15 cellular contexts compared by ENCODE assay signal in genomic region chr20:44034965-44035635, GRCh38.
A peak's percentile ranks its signal among the peaks of the same experiment; 100 is the strongest.
DNase-seq lines count a peak whose midpoint lies in the region; ATAC-seq and FAIRE-seq lines count a peak whose summit lies in the region.
"Had no signal": no experiment of that assay in that cellular context is flagged by ENCODE, and none has a peak within 500 bp of the region (broad histone marks: within the 10 kb centered on the region; RNA-seq: fewer than 3 reads in every experiment).

No MANE protein-coding gene starts in this region.

- H3K4me3 Mint-ChIP-seq in activated CD8-positive, alpha-beta memory T cell treated with anti-CD3 and anti-CD28 coated beads, Interleukin-2, amount 10 ng/mL, durations not matched to agents 7 days and 5 days, result no peak overlapping the region
- H3K4me3 Mint-ChIP-seq in natural killer cell treated with Interleukin-12 subunit alpha and Interleukin-12 subunit beta and Interleukin-15 and Interleukin-18, amount 100 ng/mL, for 72 hours, result no peak overlapping the region

- no peak for ATAC-seq in activated CD8-positive, alpha-beta memory T cell treated with anti-CD3 and anti-CD28 coated beads, Interleukin-2, amount 10 ng/mL, durations not matched to agents 7 days and 5 days
- no peak for ATAC-seq in stimulated activated naive CD8-positive, alpha-beta T cell treated with anti-CD3 and anti-CD28 coated beads, Interleukin-15, Interleukin-2, amounts not matched to agents 100 U/mL and 50 U/mL, for 24 hours
- ATAC-seq in natural killer cell treated with Interleukin-12 subunit alpha and Interleukin-12 subunit beta and Interleukin-15 and Interleukin-18, amount 100 ng/mL, for 72 hours, result no peak

- H3K4me1 Mint-ChIP-seq in activated CD8-positive, alpha-beta memory T cell treated with anti-CD3 and anti-CD28 coated beads, Interleukin-2, amount 10 ng/mL, durations not matched to agents 7 days and 5 days, result peaks cover 43% of the 10 kb centered on the region
- H3K4me1 Mint-ChIP-seq in natural killer cell treated with Interleukin-12 subunit alpha and Interleukin-12 subunit beta and Interleukin-15 and Interleukin-18, amount 100 ng/mL, for 72 hours (ENCODE audit: low read depth in 2 of 2), result peaks cover 17 to 36% of the 10 kb centered on the region in 2 donors

- DNase-seq in HTR-8/SVneo (ENCODE audit: insufficient read length, low spot score), result no peak
- DNase-seq in activated CD8-positive, alpha-beta memory T cell treated with anti-CD3 and anti-CD28 coated beads, Interleukin-2, amount 10 ng/mL, durations not matched to agents 7 days and 5 days, result peak; percentile 38
- peak; percentile 62 for DNase-seq in mesenteric fat pad (ENCODE audit: low spot score)
- peak; percentile 1 for DNase-seq in stimulated activated naive CD8-positive, alpha-beta T cell treated with anti-CD3 and anti-CD28 coated beads, Interleukin-15, Interleukin-2, amounts not matched to agents 100 U/mL and 50 U/mL, for 24 hours
- no peak for DNase-seq in NCI-H526 treated with DMSO at 0.1 percent for 48 hours (lab: John Stamatoyannopoulos, UW)
- no peak for DNase-seq in natural killer cell treated with Interleukin-12 subunit alpha and Interleukin-12 subunit beta and Interleukin-15 and Interleukin-18, amount 100 ng/mL, for 72 hours (ENCODE audit: low spot score)
- no peak for DNase-seq in activated CD4-positive, alpha-beta T cell treated with anti-CD3 and anti-CD28 coated beads for 48 hours
- DNase-seq: BE2C; CD4-positive, alpha-beta memory T cell; GF-D8; HCEC 1CT; IMR-90; NCI-H1436; NCI-H2029 treated with DMSO at 0.1 percent for 48 hours; NCI-H510A had no signal

- peak; percentile 87 for FAIRE-seq in HTR-8/SVneo (lab: Jason Lieb, UNC)

- no peaks in the 10 kb centered on the region for H3K9me3 Mint-ChIP-seq in activated CD8-positive, alpha-beta memory T cell treated with anti-CD3 and anti-CD28 coated beads, Interleukin-2, amount 10 ng/mL, durations not matched to agents 7 days and 5 days (ENCODE audit: low read depth)
- H3K9me3 Mint-ChIP-seq in natural killer cell treated with Interleukin-12 subunit alpha and Interleukin-12 subunit beta and Interleukin-15 and Interleukin-18, amount 100 ng/mL, for 72 hours, result no peaks in the 10 kb centered on the region

- H3K36me3 Mint-ChIP-seq in activated CD8-positive, alpha-beta memory T cell treated with anti-CD3 and anti-CD28 coated beads, Interleukin-2, amount 10 ng/mL, durations not matched to agents 7 days and 5 days, result peaks cover 10% of the 10 kb centered on the region
- H3K36me3 Mint-ChIP-seq in natural killer cell treated with Interleukin-12 subunit alpha and Interleukin-12 subunit beta and Interleukin-15 and Interleukin-18, amount 100 ng/mL, for 72 hours, result no peaks in the 10 kb centered on the region
- H3K36me3 Mint-ChIP-seq: CD4-positive, alpha-beta memory T cell had no signal

- peaks cover 93% of the 10 kb centered on the region for H3K27me3 Mint-ChIP-seq in activated CD8-positive, alpha-beta memory T cell treated with anti-CD3 and anti-CD28 coated beads, Interleukin-2, amount 10 ng/mL, durations not matched to agents 7 days and 5 days
- H3K27me3 Mint-ChIP-seq in natural killer cell treated with Interleukin-12 subunit alpha and Interleukin-12 subunit beta and Interleukin-15 and Interleukin-18, amount 100 ng/mL, for 72 hours, result peaks cover 57 to 61% of the 10 kb centered on the region in 2 donors

- CTCF ChIA-PET in activated CD8-positive, alpha-beta memory T cell treated with anti-CD3 and anti-CD28 coated beads, Interleukin-2, amount 10 ng/mL, durations not matched to agents 7 days and 5 days (lab: Charles Lee), result no interaction called here

- no peak overlapping the region for H3K27ac Mint-ChIP-seq in activated CD8-positive, alpha-beta memory T cell treated with anti-CD3 and anti-CD28 coated beads, Interleukin-2, amount 10 ng/mL, durations not matched to agents 7 days and 5 days
- H3K27ac Mint-ChIP-seq in natural killer cell treated with Interleukin-12 subunit alpha and Interleukin-12 subunit beta and Interleukin-15 and Interleukin-18, amount 100 ng/mL, for 72 hours, result peak overlapping the region in 1 of 2 donors; percentile 53

Comparison
In these comparisons a context has a peak if more than half of its experiments do, and no peak if none do; other contexts are left out.
1. DNase-seq: peak in activated CD8-positive, alpha-beta memory T cell treated with anti-CD3 and anti-CD28 coated beads, Interleukin-2, amount 10 ng/mL, durations not matched to agents 7 days and 5 days (single experiment), mesenteric fat pad (single experiment) and stimulated activated naive CD8-positive, alpha-beta T cell treated with anti-CD3 and anti-CD28 coated beads, Interleukin-15, Interleukin-2, amounts not matched to agents 100 U/mL and 50 U/mL, for 24 hours (single experiment); none in HTR-8/SVneo (single experiment), NCI-H526 treated with DMSO at 0.1 percent for 48 hours (single experiment), natural killer cell treated with Interleukin-12 subunit alpha and Interleukin-12 subunit beta and Interleukin-15 and Interleukin-18, amount 100 ng/mL, for 72 hours (single experiment) and activated CD4-positive, alpha-beta T cell treated with anti-CD3 and anti-CD28 coated beads for 48 hours (single experiment).